In genomic region chr2:172893654-172894053, GRCh38 we compare ENCODE assay signal across 33 cellular contexts.
"Had no signal": no experiment of that assay in that cellular context is flagged by ENCODE, and none has a peak within 500 bp of the region (broad histone marks: within the 10 kb centered on the region; RNA-seq: fewer than 3 reads in every experiment).

No MANE protein-coding gene starts in this region.

- H3K27ac ChIP-seq: adrenal gland, body of pancreas, breast epithelium, cardiac muscle cell, coronary artery, esophagus muscularis mucosa, foreskin keratinocyte, gastroesophageal sphincter had no signal

- H3K27me3 ChIP-seq: adrenal gland, body of pancreas, breast epithelium, cardiac muscle cell, esophagus muscularis mucosa, gastroesophageal sphincter had no signal

- ATAC-seq: activated CD4-positive, alpha-beta T cell treated with anti-CD3 and anti-CD28 coated beads for 36 hours; activated CD8-positive, alpha-beta memory T cell treated with anti-CD3 and anti-CD28 coated beads, Interleukin-2, amount 10 ng/mL, durations not matched to agents 7 days and 5 days; activated CD8-positive, alpha-beta T cell treated with anti-CD3 and anti-CD28 coated beads, Interleukin-2, amount 10 ng/mL, durations not matched to agents 7 days and 5 days; activated naive CD8-positive, alpha-beta T cell treated with anti-CD3 and anti-CD28 coated beads, Interleukin-2, amount 50 U/mL, for 24 hours; body of pancreas; effector memory CD8-positive, alpha-beta T cell; foreskin keratinocyte; gastroesophageal sphincter had no signal

- H3K36me3 Mint-ChIP-seq: activated CD4-positive, alpha-beta memory T cell treated with anti-CD3 and anti-CD28 coated beads for 36 hours; activated CD8-positive, alpha-beta memory T cell treated with anti-CD3 and anti-CD28 coated beads, Interleukin-2, amount 10 ng/mL, durations not matched to agents 7 days and 5 days; activated naive CD4-positive, alpha-beta T cell treated with anti-CD3 and anti-CD28 coated beads, Interleukin-2, amount 50 U/mL, for 24 hours had no signal

- H3K4me1 Mint-ChIP-seq: activated CD4-positive, alpha-beta T cell treated with anti-CD3 and anti-CD28 coated beads, Interleukin-2, amount 10 ng/mL, durations not matched to agents 24 days and 14 days; activated CD8-positive, alpha-beta memory T cell treated with anti-CD3 and anti-CD28 coated beads, Interleukin-2, amount 10 ng/mL, durations not matched to agents 7 days and 5 days; activated naive CD4-positive, alpha-beta T cell treated with anti-CD3 and anti-CD28 coated beads, Interleukin-2, amount 50 U/mL, for 24 hours; activated naive CD8-positive, alpha-beta T cell treated with anti-CD3 and anti-CD28 coated beads for 36 hours; activated naive CD8-positive, alpha-beta T cell treated with anti-CD3 and anti-CD28 coated beads, Interleukin-2, amount 50 U/mL, for 24 hours; central memory CD8-positive, alpha-beta T cell had no signal

- DNase-seq: activated CD4-positive, alpha-beta memory T cell treated with anti-CD3 and anti-CD28 coated beads for 36 hours; activated CD4-positive, alpha-beta T cell treated with anti-CD3 and anti-CD28 coated beads for 36 hours; activated CD4-positive, alpha-beta T cell treated with anti-CD3 and anti-CD28 coated beads, Interleukin-2, amount 10 ng/mL, durations not matched to agents 24 days and 14 days; activated CD4-positive, CD25-positive, alpha-beta regulatory T cell; activated CD4-positive, CD25-positive, alpha-beta regulatory T cell treated with anti-CD3 and anti-CD28 coated beads, Interleukin-2, amount 50 U/mL, for 72 hours; activated CD8-positive, alpha-beta memory T cell treated with anti-CD3 and anti-CD28 coated beads, Interleukin-2, amount 10 ng/mL, durations not matched to agents 7 days and 5 days; activated CD8-positive, alpha-beta memory T cell treated with anti-CD3 and anti-CD28 coated beads, Interleukin-2, amount 50 U/mL, for 4 hours; activated CD8-positive, alpha-beta T cell treated with anti-CD3 and anti-CD28 coated beads, Interleukin-2, amount 10 ng/mL, durations not matched to agents 7 days and 5 days; activated effector memory CD4-positive, alpha-beta T cell treated with anti-CD3 and anti-CD28 coated beads, Interleukin-2, amount 50 U/mL, for 16 hours; activated naive CD4-positive, alpha-beta T cell treated with anti-CD3 and anti-CD28 coated beads for 36 hours; activated naive CD8-positive, alpha-beta T cell treated with anti-CD3 and anti-CD28 coated beads for 36 hours; activated naive CD8-positive, alpha-beta T cell treated with anti-CD3 and anti-CD28 coated beads, Interleukin-2, amount 50 U/mL, for 24 hours; activated T-cell treated with anti-CD3 and anti-CD28 coated beads, Interleukin-2, amount 50 U/mL, for 1 hour; activated T-cell treated with anti-CD3 and anti-CD28 coated beads, Interleukin-2, amount 50 U/mL, for 48 hours; adrenal gland; amygdala; aorta; body of pancreas; effector CD4-positive, alpha-beta T cell; effector memory CD8-positive, alpha-beta T cell; erythroblast; foreskin keratinocyte; T-helper 2 cell had no signal

- H3K4me3 ChIP-seq: adrenal gland, body of pancreas, breast epithelium, cardiac muscle cell, coronary artery, esophagus muscularis mucosa, gastroesophageal sphincter had no signal

- H3K9me3 Mint-ChIP-seq: activated CD4-positive, alpha-beta memory T cell treated with anti-CD3 and anti-CD28 coated beads for 36 hours; activated CD4-positive, alpha-beta T cell treated with anti-CD3 and anti-CD28 coated beads, Interleukin-2, amount 10 ng/mL, durations not matched to agents 24 days and 14 days; activated naive CD4-positive, alpha-beta T cell treated with anti-CD3 and anti-CD28 coated beads for 36 hours; activated naive CD4-positive, alpha-beta T cell treated with anti-CD3 and anti-CD28 coated beads, Interleukin-2, amount 50 U/mL, for 24 hours; activated naive CD8-positive, alpha-beta T cell treated with anti-CD3 and anti-CD28 coated beads for 36 hours; activated naive CD8-positive, alpha-beta T cell treated with anti-CD3 and anti-CD28 coated beads, Interleukin-2, amount 50 U/mL, for 24 hours; activated T-helper 1 cell treated with anti-CD3 and anti-CD28 coated beads, Interleukin-12 subunit alpha, Interleukin-12 subunit beta, Interleukin-2, Interleukin-4 antibody, amounts not matched to agents 30 ng/mL and 10 ng/mL and 1 ng/mL, durations not matched to agents 14 hours and 24 hours and 36 hours; activated T-helper 2 cell treated with anti-CD3 and anti-CD28 coated beads, Interferon-gamma antibody, Interleukin-2, Interleukin-4, amounts not matched to agents 10 μg/mL and 5 μg/mL and 100 μg/mL, durations not matched to agents 14 hours and 24 hours and 36 hours; central memory CD8-positive, alpha-beta T cell; dendritic cell treated with granulocyte-macrophage colony-stimulating factor and Interleukin-4, amounts not matched to agents 40 ng/mL and 50 ng/mL, for 4 days; effector memory CD8-positive, alpha-beta T cell had no signal

- H3K4me3 Mint-ChIP-seq: activated CD4-positive, alpha-beta memory T cell treated with anti-CD3 and anti-CD28 coated beads for 36 hours; activated CD4-positive, alpha-beta T cell treated with anti-CD3 and anti-CD28 coated beads for 36 hours; activated CD4-positive, alpha-beta T cell treated with anti-CD3 and anti-CD28 coated beads, Interleukin-2, amount 10 ng/mL, durations not matched to agents 24 days and 14 days; activated CD8-positive, alpha-beta memory T cell treated with anti-CD3 and anti-CD28 coated beads, Interleukin-2, amount 10 ng/mL, durations not matched to agents 7 days and 5 days; activated CD8-positive, alpha-beta T cell treated with anti-CD3 and anti-CD28 coated beads, Interleukin-2, amount 10 ng/mL, durations not matched to agents 7 days and 5 days; activated naive CD4-positive, alpha-beta T cell treated with anti-CD3 and anti-CD28 coated beads for 36 hours; activated naive CD4-positive, alpha-beta T cell treated with anti-CD3 and anti-CD28 coated beads, Interleukin-2, amount 50 U/mL, for 24 hours; activated naive CD8-positive, alpha-beta T cell treated with anti-CD3 and anti-CD28 coated beads for 36 hours; activated naive CD8-positive, alpha-beta T cell treated with anti-CD3 and anti-CD28 coated beads, Interleukin-2, amount 50 U/mL, for 24 hours; activated T-helper 1 cell treated with anti-CD3 and anti-CD28 coated beads, Interleukin-12 subunit alpha, Interleukin-12 subunit beta, Interleukin-2, Interleukin-4 antibody, amounts not matched to agents 30 ng/mL and 10 ng/mL and 1 ng/mL, durations not matched to agents 14 hours and 24 hours and 36 hours; central memory CD8-positive, alpha-beta T cell; dendritic cell treated with granulocyte-macrophage colony-stimulating factor and Interleukin-4, amounts not matched to agents 40 ng/mL and 50 ng/mL, for 4 days; effector memory CD8-positive, alpha-beta T cell had no signal

- H3K27ac Mint-ChIP-seq: activated CD4-positive, alpha-beta memory T cell treated with anti-CD3 and anti-CD28 coated beads for 36 hours; activated CD4-positive, alpha-beta T cell treated with anti-CD3 and anti-CD28 coated beads for 36 hours; activated CD4-positive, alpha-beta T cell treated with anti-CD3 and anti-CD28 coated beads, Interleukin-2, amount 10 ng/mL, durations not matched to agents 24 days and 14 days; activated CD8-positive, alpha-beta memory T cell treated with anti-CD3 and anti-CD28 coated beads, Interleukin-2, amount 10 ng/mL, durations not matched to agents 7 days and 5 days; activated CD8-positive, alpha-beta T cell treated with anti-CD3 and anti-CD28 coated beads, Interleukin-2, amount 10 ng/mL, durations not matched to agents 7 days and 5 days; activated naive CD4-positive, alpha-beta T cell treated with anti-CD3 and anti-CD28 coated beads for 36 hours; activated naive CD4-positive, alpha-beta T cell treated with anti-CD3 and anti-CD28 coated beads, Interleukin-2, amount 50 U/mL, for 24 hours; activated naive CD8-positive, alpha-beta T cell treated with anti-CD3 and anti-CD28 coated beads for 36 hours; activated naive CD8-positive, alpha-beta T cell treated with anti-CD3 and anti-CD28 coated beads, Interleukin-2, amount 50 U/mL, for 24 hours; activated T-helper 1 cell treated with anti-CD3 and anti-CD28 coated beads, Interleukin-12 subunit alpha, Interleukin-12 subunit beta, Interleukin-2, Interleukin-4 antibody, amounts not matched to agents 30 ng/mL and 10 ng/mL and 1 ng/mL, durations not matched to agents 14 hours and 24 hours and 36 hours; activated T-helper 2 cell treated with anti-CD3 and anti-CD28 coated beads, Interferon-gamma antibody, Interleukin-2, Interleukin-4, amounts not matched to agents 10 μg/mL and 5 μg/mL and 100 μg/mL, durations not matched to agents 14 hours and 24 hours and 36 hours; dendritic cell treated with granulocyte-macrophage colony-stimulating factor and Interleukin-4, amounts not matched to agents 40 ng/mL and 50 ng/mL, for 4 days; effector memory CD8-positive, alpha-beta T cell had no signal
